In the genomic region with DNA sequence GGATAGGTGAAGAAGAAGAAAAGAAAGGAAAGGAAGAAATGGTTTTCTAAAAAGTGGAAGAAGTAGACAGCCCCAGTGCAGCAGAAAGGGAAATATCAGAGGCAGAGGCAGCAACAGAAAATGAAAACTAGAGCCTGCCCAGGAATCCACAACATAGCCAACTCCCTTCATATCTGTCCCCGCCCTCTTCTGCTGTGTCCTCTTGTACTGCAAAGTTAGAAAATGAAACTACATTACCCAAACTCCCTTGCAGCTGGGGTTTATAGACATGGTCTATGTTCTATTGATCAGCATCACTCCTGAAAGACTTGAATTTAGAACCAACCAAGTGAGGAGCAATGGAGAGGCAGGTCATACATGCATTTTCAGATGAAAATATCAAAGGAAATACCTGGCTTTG, we compare ENCODE assay signal across 2 cellular contexts.
TF ChIP-seq lines count a peak whose summit lies in the region.

No MANE protein-coding gene starts in this region.

TF ChIP-seq in SK-N-SH, 30 proteins besides CTCF, POLR2A, EP300 and RAD21 (continued from another document):
- TF ChIP-seq, protein P1, sequence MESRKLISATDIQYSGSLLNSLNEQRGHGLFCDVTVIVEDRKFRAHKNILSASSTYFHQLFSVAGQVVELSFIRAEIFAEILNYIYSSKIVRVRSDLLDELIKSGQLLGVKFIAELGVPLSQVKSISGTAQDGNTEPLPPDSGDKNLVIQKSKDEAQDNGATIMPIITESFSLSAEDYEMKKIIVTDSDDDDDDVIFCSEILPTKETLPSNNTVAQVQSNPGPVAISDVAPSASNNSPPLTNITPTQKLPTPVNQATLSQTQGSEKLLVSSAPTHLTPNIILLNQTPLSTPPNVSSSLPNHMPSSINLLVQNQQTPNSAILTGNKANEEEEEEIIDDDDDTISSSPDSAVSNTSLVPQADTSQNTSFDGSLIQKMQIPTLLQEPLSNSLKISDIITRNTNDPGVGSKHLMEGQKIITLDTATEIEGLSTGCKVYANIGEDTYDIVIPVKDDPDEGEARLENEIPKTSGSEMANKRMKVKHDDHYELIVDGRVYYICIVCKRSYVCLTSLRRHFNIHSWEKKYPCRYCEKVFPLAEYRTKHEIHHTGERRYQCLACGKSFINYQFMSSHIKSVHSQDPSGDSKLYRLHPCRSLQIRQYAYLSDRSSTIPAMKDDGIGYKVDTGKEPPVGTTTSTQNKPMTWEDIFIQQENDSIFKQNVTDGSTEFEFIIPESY (IDR thresholded peaks at IDR 0.05; ENCODE audit: borderline replicate concordance, low read depth) = no peak
- TF ChIP-seq SMC3 (IDR thresholded peaks at IDR 0.05; ENCODE audit: low read depth, low read length) (no peak), FOXM1 (IDR thresholded peaks at IDR 0.05; ENCODE audit: low read depth) (no peak), TEAD4 (IDR thresholded peaks at IDR 0.05; ENCODE audit: borderline replicate concordance, insufficient read depth) (no peak)
TF ChIP-seq in SK-N-SH: peak in this region for 0.

TF ChIP-seq in HepG2, 621 proteins besides CTCF, POLR2A, EP300 and RAD21 (continued from another document):
- TF ChIP-seq ZNF143 (CRISPR knock-in tag; IDR thresholded peaks at IDR 0.05) = peak; percentile 72
- TF ChIP-seq SETDB1 (CRISPR knock-in tag; IDR thresholded peaks at IDR 0.05; ENCODE audit: borderline replicate concordance) = no peak
- TF ChIP-seq, protein P2, sequence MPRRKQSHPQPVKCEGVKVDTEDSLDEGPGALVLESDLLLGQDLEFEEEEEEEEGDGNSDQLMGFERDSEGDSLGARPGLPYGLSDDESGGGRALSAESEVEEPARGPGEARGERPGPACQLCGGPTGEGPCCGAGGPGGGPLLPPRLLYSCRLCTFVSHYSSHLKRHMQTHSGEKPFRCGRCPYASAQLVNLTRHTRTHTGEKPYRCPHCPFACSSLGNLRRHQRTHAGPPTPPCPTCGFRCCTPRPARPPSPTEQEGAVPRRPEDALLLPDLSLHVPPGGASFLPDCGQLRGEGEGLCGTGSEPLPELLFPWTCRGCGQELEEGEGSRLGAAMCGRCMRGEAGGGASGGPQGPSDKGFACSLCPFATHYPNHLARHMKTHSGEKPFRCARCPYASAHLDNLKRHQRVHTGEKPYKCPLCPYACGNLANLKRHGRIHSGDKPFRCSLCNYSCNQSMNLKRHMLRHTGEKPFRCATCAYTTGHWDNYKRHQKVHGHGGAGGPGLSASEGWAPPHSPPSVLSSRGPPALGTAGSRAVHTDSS (CRISPR knock-in tag; conservative IDR thresholded peaks at IDR 0.05) = no peak
